32 cellular contexts compared by ENCODE assay signal in genomic region chr10:114079421-114079820, GRCh38. TPM values are rescaled to one million over a fixed set of nuclear protein-coding genes. Genes with fewer than 3 reads are reported as not detected.
"Had no signal": no experiment of that assay in that cellular context is flagged by ENCODE, and none has a peak within 500 bp of the region (broad histone marks: within the 10 kb centered on the region; RNA-seq: fewer than 3 reads in every experiment).

No MANE protein-coding gene starts in this region.

- H3K9me3 ChIP-seq: adrenal gland, body of pancreas, esophagus muscularis mucosa, gastrocnemius medialis had no signal

- H3K27ac ChIP-seq: adrenal gland, body of pancreas, esophagus muscularis mucosa, foreskin keratinocyte, gastrocnemius medialis, WERI-Rb-1 had no signal

- H3K27me3 ChIP-seq: adrenal gland, body of pancreas, esophagus muscularis mucosa, gastrocnemius medialis had no signal

- H3K4me3 ChIP-seq: adrenal gland, body of pancreas, esophagus muscularis mucosa, gastrocnemius medialis had no signal

- ATAC-seq: activated CD4-positive, CD25-positive, alpha-beta regulatory T cell treated with anti-CD3 and anti-CD28 coated beads, Interleukin-2, amount 50 U/mL, for 24 hours; activated CD8-positive, alpha-beta T cell treated with anti-CD3 and anti-CD28 coated beads for 36 hours; activated naive CD8-positive, alpha-beta T cell treated with anti-CD3 and anti-CD28 coated beads, Interleukin-2, amount 50 U/mL, for 24 hours; activated T-cell treated with anti-CD3 and anti-CD28 coated beads, Interleukin-2, amount 50 U/mL, for 4 hours; activated T-helper 17 cell treated with anti-CD3 and anti-CD28 coated beads, Interleukin-2, amount 50 U/mL, for 72 hours; body of pancreas; effector memory CD8-positive, alpha-beta T cell; foreskin keratinocyte; gastrocnemius medialis; T-helper 17 cell had no signal

- DNase-seq: activated B cell treated with CpG ODN at 0.5 μM for 24 hours; activated CD4-positive, alpha-beta T cell treated with anti-CD3 and anti-CD28 coated beads for 48 hours; activated CD4-positive, alpha-beta T cell treated with anti-CD3 and anti-CD28 coated beads, Interleukin-2, amount 50 U/mL, for 1 hour; activated CD4-positive, alpha-beta T cell treated with anti-CD3 and anti-CD28 coated beads, Interleukin-2, amount 50 U/mL, for 48 hours; activated CD8-positive, alpha-beta memory T cell treated with anti-CD3 and anti-CD28 coated beads for 24 hours; activated CD8-positive, alpha-beta T cell treated with anti-CD3 and anti-CD28 coated beads for 36 hours; activated effector memory CD4-positive, alpha-beta T cell treated with Interleukin-2 at 50 U/mL for 16 hours; activated gamma-delta T cell treated with Interleukin-2 at 50 U/mL for 16 hours; activated naive CD4-positive, alpha-beta T cell treated with Interleukin-2 at 50 U/mL for 16 hours; activated naive CD8-positive, alpha-beta T cell treated with anti-CD3 and anti-CD28 coated beads for 36 hours; activated naive CD8-positive, alpha-beta T cell treated with anti-CD3 and anti-CD28 coated beads, Interleukin-2, amount 50 U/mL, for 24 hours; activated T-cell treated with anti-CD3 and anti-CD28 coated beads, Interleukin-2, amount 50 U/mL, for 4 hours; adrenal gland; amygdala; aorta; body of pancreas; caudate nucleus; cortex of kidney; dermis blood vessel endothelial cell; effector CD4-positive, alpha-beta T cell; effector memory CD8-positive, alpha-beta T cell; erythroblast; foreskin keratinocyte; gastrocnemius medialis; glutamatergic neuron; T-helper 1 cell; T-helper 17 cell; T1000; WERI-Rb-1 had no signal

- H3K4me1 ChIP-seq: adrenal gland, esophagus muscularis mucosa, foreskin keratinocyte, gastrocnemius medialis had no signal

- H3K36me3 ChIP-seq: adrenal gland, esophagus muscularis mucosa, gastrocnemius medialis, WERI-Rb-1 had no signal

RNA-seq across cellular contexts. Expression of gene ADRB1, which starts 35.8 kb away (rescaled TPM):
- total RNA-seq: activated B cell treated with CpG ODN at 0.5 μM for 24 hours; activated T-helper 17 cell treated with anti-CD3 and anti-CD28 coated beads, Interleukin-2, amount 50 U/mL, for 72 hours had no signal
